3 cellular contexts compared by ENCODE assay signal in the genomic region with DNA sequence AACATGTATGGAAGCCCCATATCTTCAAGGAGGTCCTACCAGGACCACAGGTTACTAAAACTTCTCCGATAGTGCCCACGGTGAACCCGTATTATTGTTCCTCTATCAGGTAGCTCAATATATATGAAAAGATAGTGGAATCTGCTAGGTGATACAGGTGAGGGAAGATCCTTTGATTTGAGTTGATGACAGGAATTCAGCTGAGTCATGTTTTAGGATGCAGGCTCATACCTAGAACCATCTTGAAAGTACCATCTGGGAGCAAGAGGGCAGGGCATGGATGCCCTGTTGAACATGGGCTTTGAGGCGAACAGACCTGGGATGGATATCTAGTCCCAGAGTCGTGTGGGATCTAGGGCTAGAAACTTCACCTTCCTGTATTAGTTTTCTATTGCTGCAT.
TF ChIP-seq lines count a peak whose summit lies in the region.

No MANE protein-coding gene starts in this region.

TF ChIP-seq in A549, 52 proteins besides CTCF, POLR2A, EP300 and RAD21:
- TF ChIP-seq HDAC2 (IDR thresholded peaks at IDR 0.05): no peak
- TF ChIP-seq POLR2AphosphoS2 (conservative IDR thresholded peaks at IDR 0.05; ENCODE audit: low read length): no peak
- TF ChIP-seq, protein P1, sequence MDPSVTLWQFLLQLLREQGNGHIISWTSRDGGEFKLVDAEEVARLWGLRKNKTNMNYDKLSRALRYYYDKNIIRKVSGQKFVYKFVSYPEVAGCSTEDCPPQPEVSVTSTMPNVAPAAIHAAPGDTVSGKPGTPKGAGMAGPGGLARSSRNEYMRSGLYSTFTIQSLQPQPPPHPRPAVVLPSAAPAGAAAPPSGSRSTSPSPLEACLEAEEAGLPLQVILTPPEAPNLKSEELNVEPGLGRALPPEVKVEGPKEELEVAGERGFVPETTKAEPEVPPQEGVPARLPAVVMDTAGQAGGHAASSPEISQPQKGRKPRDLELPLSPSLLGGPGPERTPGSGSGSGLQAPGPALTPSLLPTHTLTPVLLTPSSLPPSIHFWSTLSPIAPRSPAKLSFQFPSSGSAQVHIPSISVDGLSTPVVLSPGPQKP (IDR thresholded peaks at IDR 0.05; ENCODE audit: low read depth, low read length): no peak
- TF ChIP-seq PBX3 (IDR thresholded peaks at IDR 0.05): no peak
- peak; percentile 79 for TF ChIP-seq MAFK (IDR thresholded peaks at IDR 0.05; ENCODE audit: partially characterized antibody)
- no peak for TF ChIP-seq CEBPB (IDR thresholded peaks at IDR 0.05)
- TF ChIP-seq, protein P2, sequence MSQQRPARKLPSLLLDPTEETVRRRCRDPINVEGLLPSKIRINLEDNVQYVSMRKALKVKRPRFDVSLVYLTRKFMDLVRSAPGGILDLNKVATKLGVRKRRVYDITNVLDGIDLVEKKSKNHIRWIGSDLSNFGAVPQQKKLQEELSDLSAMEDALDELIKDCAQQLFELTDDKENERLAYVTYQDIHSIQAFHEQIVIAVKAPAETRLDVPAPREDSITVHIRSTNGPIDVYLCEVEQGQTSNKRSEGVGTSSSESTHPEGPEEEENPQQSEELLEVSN (IDR thresholded peaks at IDR 0.05; ENCODE audit: borderline replicate concordance, low read depth): no peak
- no peak for TF ChIP-seq HES2 (IDR thresholded peaks at IDR 0.05)
- no peak for TF ChIP-seq NPAS2 (CRISPR knock-in tag; IDR thresholded peaks at IDR 0.05; ENCODE audit: borderline replicate concordance)
- no peak for TF ChIP-seq TP53 (CRISPR knock-in tag; IDR thresholded peaks at IDR 0.05)
- peak; percentile 54; the same call in 1 of the 2 replicates for TF ChIP-seq NFE2L2 (conservative IDR thresholded peaks at IDR 0.05; ENCODE audit: low read length)
- no peak for TF ChIP-seq FOSB (CRISPR knock-in tag; IDR thresholded peaks at IDR 0.05)
TF ChIP-seq in A549: peak in this region for 2.

TF ChIP-seq in IMR-90, 13 proteins besides CTCF, POLR2A, EP300 and RAD21:
- TF ChIP-seq USF2 (IDR thresholded peaks at IDR 0.05; ENCODE audit: low read depth, low read length) (no peak), NFE2L2 (IDR thresholded peaks at IDR 0.05; ENCODE audit: low read depth, low read length) (peak; percentile 73)
TF ChIP-seq in IMR-90: peak in this region for 1.

TF ChIP-seq in H1, 55 proteins besides CTCF, POLR2A, EP300 and RAD21:
- peak; percentile 31; the same call in 1 of the 2 replicates for TF ChIP-seq BACH1 (IDR thresholded peaks at IDR 0.05; ENCODE audit: low read length)
- TF ChIP-seq POU5F1 (IDR thresholded peaks at IDR 0.05; ENCODE audit: low read depth, low read length): no peak
